Comparison of ENCODE assay signal across 16 cellular contexts in genomic region chr15:82875411-82876003, GRCh38.
A peak's percentile ranks its signal among the peaks of the same experiment; 100 is the strongest.
DNase-seq lines count a peak whose midpoint lies in the region; ATAC-seq and TF ChIP-seq lines count a peak whose summit lies in the region.
"Had no signal": no experiment of that assay in that cellular context is flagged by ENCODE, and none has a peak within 500 bp of the region (broad histone marks: within the 10 kb centered on the region; RNA-seq: fewer than 3 reads in every experiment).

No MANE protein-coding gene starts in this region.

- no peaks in the 10 kb centered on the region for H3K9me3 Mint-ChIP-seq in type B pancreatic cell
- H3K9me3 Mint-ChIP-seq in stimulated activated naive B cell treated with anti-CD40 and anti-IgM and Interleukin-4, amounts not matched to agents 10 μg/mL and 1 μg/mL and 100 μg/mL, for 72 hours, result no peaks in the 10 kb centered on the region
- H3K9me3 Mint-ChIP-seq: activated T-helper 1 cell treated with anti-CD3 and anti-CD28 coated beads, Interleukin-12 subunit alpha, Interleukin-12 subunit beta, Interleukin-2, Interleukin-4 antibody, amounts not matched to agents 30 ng/mL and 10 ng/mL and 1 ng/mL, durations not matched to agents 14 hours and 24 hours and 36 hours had no signal

- no peak for TF ChIP-seq CTCF in astrocyte of the spinal cord (IDR thresholded peaks at IDR 0.05; ENCODE audit: low read depth, low read length)
- no peak for TF ChIP-seq CTCF in kidney epithelial cell (IDR thresholded peaks at IDR 0.05; ENCODE audit: insufficient read depth, low read length, poor library complexity, severe bottlenecking)
- no peak for TF ChIP-seq CTCF in type B pancreatic cell (conservative IDR thresholded peaks at IDR 0.05)
- no peak for TF ChIP-seq CTCF in GM10266 (IDR thresholded peaks at IDR 0.05; ENCODE audit: control insufficient read depth, insufficient read depth, low read depth, missing control alignments)

- no peak overlapping the region for H3K27ac Mint-ChIP-seq in type B pancreatic cell
- H3K27ac Mint-ChIP-seq in stimulated activated naive B cell treated with anti-CD40 and anti-IgM and Interleukin-4, amounts not matched to agents 10 μg/mL and 1 μg/mL and 100 μg/mL, for 72 hours, result no peak overlapping the region
- H3K27ac Mint-ChIP-seq: activated CD8-positive, alpha-beta T cell treated with anti-CD3 and anti-CD28 coated beads, Interleukin-2, amount 10 ng/mL, durations not matched to agents 7 days and 5 days; activated T-helper 1 cell treated with anti-CD3 and anti-CD28 coated beads, Interleukin-12 subunit alpha, Interleukin-12 subunit beta, Interleukin-2, Interleukin-4 antibody, amounts not matched to agents 30 ng/mL and 10 ng/mL and 1 ng/mL, durations not matched to agents 14 hours and 24 hours and 36 hours had no signal

- in situ Hi-C loops in astrocyte of the spinal cord (cut with HindIII; ENCODE audit: low sequenced_read_pairs), result no loop called here

- H3K27me3 ChIP-seq in kidney epithelial cell (ENCODE audit: control insufficient read depth, insufficient read depth, low read length), result no peaks in the 10 kb centered on the region
- H3K27me3 ChIP-seq: uterus had no signal

- H3K4me3 Mint-ChIP-seq in type B pancreatic cell, result no peak overlapping the region
- no peak overlapping the region for H3K4me3 Mint-ChIP-seq in stimulated activated naive B cell treated with anti-CD40 and anti-IgM and Interleukin-4, amounts not matched to agents 10 μg/mL and 1 μg/mL and 100 μg/mL, for 72 hours
- H3K4me3 Mint-ChIP-seq: activated CD8-positive, alpha-beta T cell treated with anti-CD3 and anti-CD28 coated beads, Interleukin-2, amount 10 ng/mL, durations not matched to agents 7 days and 5 days; activated T-helper 1 cell treated with anti-CD3 and anti-CD28 coated beads, Interleukin-12 subunit alpha, Interleukin-12 subunit beta, Interleukin-2, Interleukin-4 antibody, amounts not matched to agents 30 ng/mL and 10 ng/mL and 1 ng/mL, durations not matched to agents 14 hours and 24 hours and 36 hours had no signal

- H3K36me3 Mint-ChIP-seq in type B pancreatic cell, result peaks cover 8% of the 10 kb centered on the region
- H3K36me3 Mint-ChIP-seq in stimulated activated naive B cell treated with anti-CD40 and anti-IgM and Interleukin-4, amounts not matched to agents 10 μg/mL and 1 μg/mL and 100 μg/mL, for 72 hours, result peaks cover 70 to 85% of the 10 kb centered on the region in 2 donors

- peaks cover 11% of the 10 kb centered on the region for H3K4me1 Mint-ChIP-seq in type B pancreatic cell (ENCODE audit: unreplicated experiment)
- peaks cover 26 to 33% of the 10 kb centered on the region in 2 donors for H3K4me1 Mint-ChIP-seq in stimulated activated naive B cell treated with anti-CD40 and anti-IgM and Interleukin-4, amounts not matched to agents 10 μg/mL and 1 μg/mL and 100 μg/mL, for 72 hours

- DNase-seq in AG08396 (ENCODE audit: low spot score) (peak; percentile 67), HT1080 (ENCODE audit: low read depth) (peak; percentile 81), astrocyte of the spinal cord (ENCODE audit: low read depth, low spot score) (peak; percentile 59), kidney epithelial cell (ENCODE audit: low read depth) (peak; percentile 38), type B pancreatic cell (ENCODE audit: extremely low spot score, unreplicated experiment) (no peak), cerebellum (ENCODE audit: low spot score) (no peak), GM10266 (ENCODE audit: extremely low spot score) (no peak)
- DNase-seq in stimulated activated naive B cell treated with anti-CD40 and anti-IgM and Interleukin-4, amounts not matched to agents 10 μg/mL and 1 μg/mL and 100 μg/mL, for 72 hours, result no peak
- DNase-seq: activated CD8-positive, alpha-beta T cell treated with anti-CD3 and anti-CD28 coated beads, Interleukin-2, amount 10 ng/mL, durations not matched to agents 7 days and 5 days; Calu3; cortex of kidney; left ventricle myocardium superior; NCI-H187; posterior cingulate gyrus; uterus had no signal

- H3K36me3 ChIP-seq in kidney epithelial cell (ENCODE audit: control insufficient read depth, insufficient read depth, low read length), result no peaks in the 10 kb centered on the region
- H3K36me3 ChIP-seq: uterus had no signal

- ATAC-seq in stimulated activated naive B cell treated with anti-CD40 and anti-IgM and Interleukin-4, amounts not matched to agents 10 μg/mL and 1 μg/mL and 100 μg/mL, for 72 hours (replicated peaks), result no peak
- ATAC-seq: activated CD8-positive, alpha-beta T cell treated with anti-CD3 and anti-CD28 coated beads, Interleukin-2, amount 10 ng/mL, durations not matched to agents 7 days and 5 days; left ventricle myocardium superior had no signal

- no peaks in the 10 kb centered on the region for H3K27me3 Mint-ChIP-seq in type B pancreatic cell
- no peaks in the 10 kb centered on the region for H3K27me3 Mint-ChIP-seq in stimulated activated naive B cell treated with anti-CD40 and anti-IgM and Interleukin-4, amounts not matched to agents 10 μg/mL and 1 μg/mL and 100 μg/mL, for 72 hours

- H3K4me3 ChIP-seq in astrocyte of the spinal cord (ENCODE audit: low read depth, low read length) (no peak overlapping the region), kidney epithelial cell (ENCODE audit: low read depth, low read length) (no peak overlapping the region)
- H3K4me3 ChIP-seq: uterus had no signal

Comparison
In these comparisons a context has a peak if more than half of its experiments do, and no peak if none do; other contexts are left out.
1. DNase-seq: peak in AG08396 (single experiment), HT1080 (single experiment), astrocyte of the spinal cord (single experiment) and kidney epithelial cell (single experiment); none in type B pancreatic cell (single experiment), cerebellum (single experiment), GM10266 (single experiment) and stimulated activated naive B cell treated with anti-CD40 and anti-IgM and Interleukin-4, amounts not matched to agents 10 μg/mL and 1 μg/mL and 100 μg/mL, for 72 hours (single experiment).